ENCODE assay signal across 1 cellular context in the genomic region with DNA sequence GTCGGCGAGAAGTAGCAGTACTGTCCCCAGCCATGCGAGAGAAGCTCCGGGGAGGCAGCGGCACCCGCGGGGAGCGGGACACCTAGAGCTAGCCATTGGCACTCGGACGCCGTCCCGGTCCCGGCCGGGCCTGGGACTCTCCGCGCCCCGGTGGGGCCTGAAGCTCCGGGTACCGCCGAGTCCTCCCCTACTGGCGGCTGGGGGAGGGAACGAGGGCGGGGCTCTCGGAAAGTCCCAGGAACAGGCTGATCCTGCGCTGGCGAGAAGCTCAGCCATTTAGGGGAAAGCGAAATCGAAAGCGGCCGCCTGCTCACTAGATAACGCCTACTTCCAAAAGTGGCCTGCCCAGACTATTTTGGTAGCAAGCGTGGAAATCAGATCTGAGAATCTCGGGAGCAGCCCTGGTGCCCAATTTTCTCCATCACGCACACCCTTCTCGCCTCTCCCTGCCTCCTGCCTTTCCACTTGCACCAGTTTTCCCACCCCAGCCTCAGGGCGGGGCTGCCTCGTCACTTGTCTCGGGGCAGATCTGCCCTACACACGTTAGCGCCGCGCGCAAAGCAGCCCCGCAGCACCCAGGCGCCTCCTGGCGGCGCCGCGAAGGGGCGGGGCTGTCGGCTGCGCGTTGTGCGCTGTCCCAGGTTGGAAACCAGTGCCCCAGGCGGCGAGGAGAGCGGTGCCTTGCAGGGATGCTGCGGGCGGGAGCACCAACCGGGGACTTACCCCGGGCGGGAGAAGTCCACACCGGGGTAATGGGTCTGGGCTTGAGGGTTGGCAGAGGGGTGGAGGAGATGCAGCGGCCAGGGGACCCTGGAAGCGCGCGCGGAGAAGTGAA.
TF ChIP-seq lines count a peak whose summit lies in the region.

Gene PSMB9, plus strand, starts transcription at position 652 of the 835 bp plus-strand sequence. Its CDS starts 38 bp downstream, at position 690.
Gene TAP1, minus strand, starts transcription at position 164 of the 835 bp plus-strand sequence. Its CDS starts 68 bp downstream, at position 96.

TF ChIP-seq in HepG2, 621 proteins besides CTCF, POLR2A, EP300 and RAD21 (continued from another document and continues in another):
- peak; percentile 11; the same call in 1 of the 2 replicates for TF ChIP-seq ZNF780A (CRISPR knock-in tag; IDR thresholded peaks at IDR 0.05)
- TF ChIP-seq MAF1 (CRISPR knock-in tag; IDR thresholded peaks at IDR 0.05; ENCODE audit: borderline replicate concordance), result peak; percentile 75; the same call in 1 of the 2 replicates
- no peak for TF ChIP-seq MZF1 (CRISPR knock-in tag; IDR thresholded peaks at IDR 0.05; ENCODE audit: borderline replicate concordance)
- TF ChIP-seq XBP1 (CRISPR knock-in tag; IDR thresholded peaks at IDR 0.05), result no peak
- TF ChIP-seq SKI (IDR thresholded peaks at IDR 0.05; ENCODE audit: partially characterized antibody), result peak; percentile 43
- no peak for TF ChIP-seq ZBTB21 (CRISPR knock-in tag; IDR thresholded peaks at IDR 0.05)
- TF ChIP-seq ZNF10 (CRISPR knock-in tag; IDR thresholded peaks at IDR 0.05; ENCODE audit: borderline replicate concordance, low read depth), result no peak
- TF ChIP-seq ZNF891 (CRISPR knock-in tag; IDR thresholded peaks at IDR 0.05), result no peak; the same call in 1 of the 2 replicates
- no peak for TF ChIP-seq ZNF761 (CRISPR knock-in tag; conservative IDR thresholded peaks at IDR 0.05)
- TF ChIP-seq HDAC1 (CRISPR knock-in tag; IDR thresholded peaks at IDR 0.05), result peak; percentile 80
- TF ChIP-seq, protein P1, sequence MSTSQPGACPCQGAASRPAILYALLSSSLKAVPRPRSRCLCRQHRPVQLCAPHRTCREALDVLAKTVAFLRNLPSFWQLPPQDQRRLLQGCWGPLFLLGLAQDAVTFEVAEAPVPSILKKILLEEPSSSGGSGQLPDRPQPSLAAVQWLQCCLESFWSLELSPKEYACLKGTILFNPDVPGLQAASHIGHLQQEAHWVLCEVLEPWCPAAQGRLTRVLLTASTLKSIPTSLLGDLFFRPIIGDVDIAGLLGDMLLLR (CRISPR knock-in tag; IDR thresholded peaks at IDR 0.05), result no peak; the same call in 1 of the 2 replicates
- no peak; the same call in 1 of the 2 replicates for TF ChIP-seq JDP2 (CRISPR knock-in tag; IDR thresholded peaks at IDR 0.05; ENCODE audit: borderline replicate concordance)
- peak; percentile 63; the same call in 1 of the 2 replicates for TF ChIP-seq DRAP1 (CRISPR knock-in tag; IDR thresholded peaks at IDR 0.05)
- 0 out of 2 replicates have a peak, but pooled peaks have one; percentile 25 for TF ChIP-seq ZNF296 (CRISPR knock-in tag; conservative IDR thresholded peaks at IDR 0.05)
- TF ChIP-seq TRIM24 (CRISPR knock-in tag; IDR thresholded peaks at IDR 0.05), result no peak
- TF ChIP-seq CCDC6 (CRISPR knock-in tag; IDR thresholded peaks at IDR 0.05), result peak; percentile 69
- TF ChIP-seq ZNF629 (CRISPR knock-in tag; conservative IDR thresholded peaks at IDR 0.05), result peak; percentile 4; the same call in 1 of the 2 replicates
- no peak for TF ChIP-seq NR1H2 (CRISPR knock-in tag; IDR thresholded peaks at IDR 0.05; ENCODE audit: borderline replicate concordance, low read depth)
- TF ChIP-seq ZBTB44 (CRISPR knock-in tag; IDR thresholded peaks at IDR 0.05), result no peak; the same call in 1 of the 2 replicates
- TF ChIP-seq HMG20B (CRISPR knock-in tag; conservative IDR thresholded peaks at IDR 0.05), result no peak
- TF ChIP-seq ATRX (CRISPR knock-in tag; IDR thresholded peaks at IDR 0.05; ENCODE audit: borderline replicate concordance), result no peak
- no peak for TF ChIP-seq ZNF550 (CRISPR knock-in tag; IDR thresholded peaks at IDR 0.05; ENCODE audit: borderline replicate concordance)
- peak; percentile 47 for TF ChIP-seq MIXL1 (CRISPR knock-in tag; IDR thresholded peaks at IDR 0.05)
- no peak for TF ChIP-seq ZNF280B (CRISPR knock-in tag; IDR thresholded peaks at IDR 0.05; ENCODE audit: borderline replicate concordance)
- no peak for TF ChIP-seq RELA (CRISPR knock-in tag; IDR thresholded peaks at IDR 0.05)
- TF ChIP-seq MED8 (CRISPR knock-in tag; IDR thresholded peaks at IDR 0.05; ENCODE audit: insufficient replicate concordance), result no peak
- no peak for TF ChIP-seq PRPF4 (IDR thresholded peaks at IDR 0.05; ENCODE audit: low read depth, low read length, poor library complexity, severe bottlenecking)
- TF ChIP-seq ZNF224 (CRISPR knock-in tag; IDR thresholded peaks at IDR 0.05), result peak; percentile 74; the same call in 1 of the 2 replicates
- TF ChIP-seq, protein P2, sequence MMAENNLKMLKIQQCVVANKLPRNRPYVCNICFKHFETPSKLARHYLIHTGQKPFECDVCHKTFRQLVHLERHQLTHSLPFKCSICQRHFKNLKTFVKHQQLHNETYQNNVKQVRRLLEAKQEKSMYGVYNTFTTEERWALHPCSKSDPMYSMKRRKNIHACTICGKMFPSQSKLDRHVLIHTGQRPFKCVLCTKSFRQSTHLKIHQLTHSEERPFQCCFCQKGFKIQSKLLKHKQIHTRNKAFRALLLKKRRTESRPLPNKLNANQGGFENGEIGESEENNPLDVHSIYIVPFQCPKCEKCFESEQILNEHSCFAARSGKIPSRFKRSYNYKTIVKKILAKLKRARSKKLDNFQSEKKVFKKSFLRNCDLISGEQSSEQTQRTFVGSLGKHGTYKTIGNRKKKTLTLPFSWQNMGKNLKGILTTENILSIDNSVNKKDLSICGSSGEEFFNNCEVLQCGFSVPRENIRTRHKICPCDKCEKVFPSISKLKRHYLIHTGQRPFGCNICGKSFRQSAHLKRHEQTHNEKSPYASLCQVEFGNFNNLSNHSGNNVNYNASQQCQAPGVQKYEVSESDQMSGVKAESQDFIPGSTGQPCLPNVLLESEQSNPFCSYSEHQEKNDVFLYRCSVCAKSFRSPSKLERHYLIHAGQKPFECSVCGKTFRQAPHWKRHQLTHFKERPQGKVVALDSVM (CRISPR knock-in tag; IDR thresholded peaks at IDR 0.05), result 0 out of 2 replicates have a peak, but pooled peaks have one; percentile 14
- no peak for TF ChIP-seq ZNF432 (CRISPR knock-in tag; IDR thresholded peaks at IDR 0.05; ENCODE audit: borderline replicate concordance)
- TF ChIP-seq THAP11 (CRISPR knock-in tag; IDR thresholded peaks at IDR 0.05), result 0 out of 2 replicates have a peak, but pooled peaks have one; percentile 66
- TF ChIP-seq FOXA1 (IDR thresholded peaks at IDR 0.05), result no peak
- TF ChIP-seq FOXA1 (CRISPR knock-in tag; IDR thresholded peaks at IDR 0.05), result 0 out of 2 replicates have a peak, but pooled peaks have one; percentile 7
- TF ChIP-seq ZNF572 (CRISPR knock-in tag; IDR thresholded peaks at IDR 0.05), result no peak
- no peak for TF ChIP-seq BATF2 (CRISPR knock-in tag; IDR thresholded peaks at IDR 0.05)
- TF ChIP-seq TFE3 (CRISPR knock-in tag; IDR thresholded peaks at IDR 0.05), result no peak
- no peak; the same call in 1 of the 2 replicates for TF ChIP-seq ZNF33A (CRISPR knock-in tag; IDR thresholded peaks at IDR 0.05; ENCODE audit: borderline replicate concordance)
- TF ChIP-seq ZNF563 (CRISPR knock-in tag; IDR thresholded peaks at IDR 0.05), result peak; percentile 85
- no peak for TF ChIP-seq MTA1 (CRISPR knock-in tag; IDR thresholded peaks at IDR 0.05; ENCODE audit: borderline replicate concordance)
- TF ChIP-seq ZNF570 (CRISPR knock-in tag; IDR thresholded peaks at IDR 0.05; ENCODE audit: borderline replicate concordance), result no peak
- 0 out of 2 replicates have a peak, but pooled peaks have one; percentile 83 for TF ChIP-seq TOPORS (CRISPR knock-in tag; IDR thresholded peaks at IDR 0.05)
- peak; percentile 64 for TF ChIP-seq AGO2 (optimal IDR thresholded peaks at IDR 0.05; ENCODE audit: low read depth, low read length)
- TF ChIP-seq ZNF337 (CRISPR knock-in tag; IDR thresholded peaks at IDR 0.05; ENCODE audit: borderline replicate concordance, low read depth), result peak; percentile 85; the same call in 1 of the 2 replicates
- no peak for TF ChIP-seq TSC22D2 (CRISPR knock-in tag; IDR thresholded peaks at IDR 0.05; ENCODE audit: borderline replicate concordance)
- TF ChIP-seq ZNF589 (CRISPR knock-in tag; conservative IDR thresholded peaks at IDR 0.05), result no peak
- TF ChIP-seq DMAP1 (CRISPR knock-in tag; IDR thresholded peaks at IDR 0.05), result no peak; the same call in 1 of the 2 replicates
- TF ChIP-seq, protein P3, sequence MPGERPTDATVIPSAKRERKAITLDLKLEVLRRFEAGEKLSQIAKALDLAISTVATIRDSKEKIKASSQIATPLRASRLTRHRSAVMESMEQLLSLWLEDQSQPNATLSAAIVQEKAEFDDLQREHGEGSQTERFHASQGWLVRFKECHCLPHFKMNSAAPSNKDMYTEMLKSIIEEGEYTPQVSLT (CRISPR knock-in tag; IDR thresholded peaks at IDR 0.05; ENCODE audit: borderline replicate concordance, low read depth), result no peak
- TF ChIP-seq, protein P4, sequence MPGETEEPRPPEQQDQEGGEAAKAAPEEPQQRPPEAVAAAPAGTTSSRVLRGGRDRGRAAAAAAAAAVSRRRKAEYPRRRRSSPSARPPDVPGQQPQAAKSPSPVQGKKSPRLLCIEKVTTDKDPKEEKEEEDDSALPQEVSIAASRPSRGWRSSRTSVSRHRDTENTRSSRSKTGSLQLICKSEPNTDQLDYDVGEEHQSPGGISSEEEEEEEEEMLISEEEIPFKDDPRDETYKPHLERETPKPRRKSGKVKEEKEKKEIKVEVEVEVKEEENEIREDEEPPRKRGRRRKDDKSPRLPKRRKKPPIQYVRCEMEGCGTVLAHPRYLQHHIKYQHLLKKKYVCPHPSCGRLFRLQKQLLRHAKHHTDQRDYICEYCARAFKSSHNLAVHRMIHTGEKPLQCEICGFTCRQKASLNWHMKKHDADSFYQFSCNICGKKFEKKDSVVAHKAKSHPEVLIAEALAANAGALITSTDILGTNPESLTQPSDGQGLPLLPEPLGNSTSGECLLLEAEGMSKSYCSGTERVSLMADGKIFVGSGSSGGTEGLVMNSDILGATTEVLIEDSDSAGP (CRISPR knock-in tag; IDR thresholded peaks at IDR 0.05; ENCODE audit: borderline replicate concordance), result peak; percentile 85; the same call in 1 of the 2 replicates
- TF ChIP-seq MBNL3 (CRISPR knock-in tag; conservative IDR thresholded peaks at IDR 0.05), result no peak
- no peak for TF ChIP-seq CHD2 (IDR thresholded peaks at IDR 0.05; ENCODE audit: low read depth, low read length)
- no peak for TF ChIP-seq TBX3 (IDR thresholded peaks at IDR 0.05; ENCODE audit: borderline replicate concordance)
